In the genomic region with DNA sequence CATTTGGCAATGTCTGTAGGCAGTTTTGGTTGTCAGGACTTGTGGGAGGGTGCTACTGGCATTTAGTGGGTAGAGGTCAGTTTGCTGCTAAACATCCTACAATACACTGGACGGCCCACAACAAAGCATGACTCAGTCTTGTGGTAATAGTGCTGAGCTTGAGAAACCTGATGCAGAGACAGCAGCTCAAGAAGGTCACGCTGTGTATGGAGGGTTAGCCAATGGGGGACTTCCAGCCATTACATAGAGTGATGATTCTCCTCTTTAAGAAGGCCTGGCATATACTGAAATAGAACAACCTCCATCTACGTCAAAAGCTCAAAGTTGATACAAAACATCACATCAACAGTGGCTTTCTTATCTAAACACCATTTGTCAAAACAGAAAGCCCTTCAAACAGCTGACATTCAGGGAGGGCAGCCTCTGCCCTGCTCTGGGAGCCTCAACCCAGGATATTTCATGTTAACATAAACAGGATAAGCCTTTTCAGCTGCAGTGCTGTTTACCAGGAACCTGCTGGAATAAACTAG, we compare ENCODE assay signal across 9 cellular contexts.
DNase-seq lines count a peak whose midpoint lies in the region; ATAC-seq, FAIRE-seq and TF ChIP-seq lines count a peak whose summit lies in the region.
"Had no signal": no experiment of that assay in that cellular context is flagged by ENCODE, and none has a peak within 500 bp of the region (broad histone marks: within the 10 kb centered on the region; RNA-seq: fewer than 3 reads in every experiment).

No MANE protein-coding gene starts in this region.

- peaks cover 0 to 8% of the 10 kb centered on the region in 2 donors for H3K27me3 Mint-ChIP-seq in stimulated activated naive B cell treated with anti-CD40 and anti-IgM and Interleukin-4, amounts not matched to agents 10 μg/mL and 1 μg/mL and 100 μg/mL, for 72 hours

- FAIRE-seq in RCC 7860 (lab: Jason Lieb, UNC): peak; percentile 53

- intact Hi-C loops in dorsolateral prefrontal cortex (cut with DNase I): no loop called here

- no peaks in the 10 kb centered on the region for H3K36me3 Mint-ChIP-seq in stimulated activated naive B cell treated with anti-CD40 and anti-IgM and Interleukin-4, amounts not matched to agents 10 μg/mL and 1 μg/mL and 100 μg/mL, for 72 hours

- H3K4me3 ChIP-seq in foreskin fibroblast (ENCODE audit: low read depth in 1 of 2, low read length in 2 of 2) (no peak overlapping the region), dorsolateral prefrontal cortex (no peak overlapping the region)

- peak; percentile 56 to 68 for ATAC-seq in stimulated activated naive B cell treated with anti-CD40 and anti-IgM and Interleukin-4, amounts not matched to agents 10 μg/mL and 1 μg/mL and 100 μg/mL, for 72 hours (replicated peaks)

- no peak overlapping the region for H3K27ac Mint-ChIP-seq in stimulated activated naive B cell treated with anti-CD40 and anti-IgM and Interleukin-4, amounts not matched to agents 10 μg/mL and 1 μg/mL and 100 μg/mL, for 72 hours
- H3K27ac Mint-ChIP-seq: B cell had no signal

- no peaks in the 10 kb centered on the region for H3K9me3 Mint-ChIP-seq in stimulated activated naive B cell treated with anti-CD40 and anti-IgM and Interleukin-4, amounts not matched to agents 10 μg/mL and 1 μg/mL and 100 μg/mL, for 72 hours

- no peaks in the 10 kb centered on the region for H3K27me3 ChIP-seq in dorsolateral prefrontal cortex

- no peak overlapping the region for H3K4me3 Mint-ChIP-seq in stimulated activated naive B cell treated with anti-CD40 and anti-IgM and Interleukin-4, amounts not matched to agents 10 μg/mL and 1 μg/mL and 100 μg/mL, for 72 hours
- H3K4me3 Mint-ChIP-seq: B cell had no signal

- TF ChIP-seq CTCF in foreskin fibroblast (IDR thresholded peaks at IDR 0.05; ENCODE audit: low read depth, low read length): no peak
- TF ChIP-seq CTCF in dorsolateral prefrontal cortex (IDR thresholded peaks at IDR 0.05 in 54 of 56, conservative IDR thresholded peaks at IDR 0.05 in 2 of 56; ENCODE audit: low read depth in 1 of 56, partially characterized antibody in 56 of 56): no peak

- peak overlapping the region in 7 of 59 donors; percentile 6 to 56 (median 34) for H3K27ac ChIP-seq in dorsolateral prefrontal cortex

- DNase-seq in SIG-M5 treated with dmso at 0.1 percent for 504 hours (lab: John Stamatoyannopoulos, UW; ENCODE audit: unreplicated experiment) (peak; percentile 27), SIG-M5 (lab: John Stamatoyannopoulos, UW) (no peak), RCC 7860 (ENCODE audit: low spot score) (peak; percentile 72), foreskin fibroblast (peak; percentile 84 to 86), dorsolateral prefrontal cortex (no peak), NCI-H1105 treated with DMSO at 0.1 percent for 48 hours (lab: John Stamatoyannopoulos, UW) (no peak)
- DNase-seq in stimulated activated naive B cell treated with anti-CD40 and anti-IgM and Interleukin-4, amounts not matched to agents 10 μg/mL and 1 μg/mL and 100 μg/mL, for 72 hours: no peak
- DNase-seq in stimulated activated naive CD4-positive, alpha-beta T cell treated with Interleukin-2 at 50 U/mL for 16 hours (lab: John Stamatoyannopoulos, UW): no peak

- H3K4me1 Mint-ChIP-seq in stimulated activated naive B cell treated with anti-CD40 and anti-IgM and Interleukin-4, amounts not matched to agents 10 μg/mL and 1 μg/mL and 100 μg/mL, for 72 hours: peaks cover 0 to 2% of the 10 kb centered on the region in 2 donors

Comparison
In these comparisons a context has a peak if more than half of its experiments do, and no peak if none do; other contexts are left out.
1. DNase-seq: peak in SIG-M5 treated with dmso at 0.1 percent for 504 hours (single experiment), RCC 7860 (single experiment) and foreskin fibroblast (2 of 2); none in SIG-M5 (single experiment), stimulated activated naive B cell treated with anti-CD40 and anti-IgM and Interleukin-4, amounts not matched to agents 10 μg/mL and 1 μg/mL and 100 μg/mL, for 72 hours (single experiment), stimulated activated naive CD4-positive, alpha-beta T cell treated with Interleukin-2 at 50 U/mL for 16 hours (single experiment), dorsolateral prefrontal cortex (0 of 10) and NCI-H1105 treated with DMSO at 0.1 percent for 48 hours (single experiment).